In genomic region chr4:24638396-24638875, GRCh38 we compare ENCODE assay signal across 8 cellular contexts.
"Had no signal": no experiment of that assay in that cellular context is flagged by ENCODE, and none has a peak within 500 bp of the region (broad histone marks: within the 10 kb centered on the region; RNA-seq: fewer than 3 reads in every experiment).

No MANE protein-coding gene starts in this region.

- H2AFZ ChIP-seq: GM23248 had no signal

- H3K36me3 ChIP-seq: HAP-1 had no signal

- H3K27ac ChIP-seq: GM23248 had no signal

- H3K9ac ChIP-seq: GM23248 had no signal

- H3K9me3 ChIP-seq: HAP-1 had no signal

- H3K4me3 ChIP-seq: GM23248, GM23338, HAP-1 had no signal

- H3K4me2 ChIP-seq: GM23338 had no signal

- DNase-seq: GM23248, GOT3, H7, H9, HCEC 1CT, HFFc6 had no signal
